ENCODE assay signal across 13 cellular contexts in the genomic region with DNA sequence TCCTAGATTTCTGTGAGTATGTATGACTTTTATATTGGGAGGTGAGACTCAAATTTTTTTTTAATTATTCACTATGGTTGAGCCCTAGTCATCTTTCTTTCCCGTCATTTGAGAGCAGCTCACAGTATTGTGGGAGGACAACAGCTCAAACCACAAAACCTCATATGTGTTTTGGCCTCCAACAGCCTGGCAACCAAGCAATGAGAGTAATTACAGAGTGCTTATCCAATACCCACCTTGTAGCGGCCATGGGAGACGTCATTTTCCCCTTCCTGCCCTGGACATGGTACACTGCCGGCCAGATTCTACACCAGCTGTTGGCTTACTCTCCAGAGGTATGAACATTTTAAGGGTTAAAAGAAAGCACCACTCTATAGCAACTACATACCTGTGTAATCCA. TPM values are rescaled to one million over a fixed set of nuclear protein-coding genes. Genes with fewer than 3 reads are reported as not detected.
A peak's percentile ranks its signal among the peaks of the same experiment; 100 is the strongest.
DNase-seq lines count a peak whose midpoint lies in the region; ATAC-seq and TF ChIP-seq lines count a peak whose summit lies in the region.
"Had no signal": no experiment of that assay in that cellular context is flagged by ENCODE, and none has a peak within 500 bp of the region (broad histone marks: within the 10 kb centered on the region; RNA-seq: fewer than 3 reads in every experiment).

No MANE protein-coding gene starts in this region.

- H3K27ac ChIP-seq in dorsolateral prefrontal cortex (peak overlapping the region in 28 of 59 donors; percentile 1 to 86 (median 29)), WERI-Rb-1 (no peak overlapping the region)
- H3K27ac ChIP-seq: 22Rv1, tibial artery had no signal

- H3K9me3 ChIP-seq in skeletal muscle satellite cell (replicated peaks; ENCODE audit: low read length), result no peaks in the 10 kb centered on the region
- H3K9me3 ChIP-seq in WERI-Rb-1 (ENCODE audit: severe bottlenecking), result no peaks in the 10 kb centered on the region
- H3K9me3 ChIP-seq: tibial artery had no signal

- no peak overlapping the region for H3K9ac ChIP-seq in skeletal muscle satellite cell (ENCODE audit: low read depth, low read length)

- DNase-seq in DMS 273 (lab: John Stamatoyannopoulos, UW; ENCODE audit: unreplicated experiment) (peak; percentile 52), DMS 273 treated with DMSO at 0.1 percent for 48 hours (lab: John Stamatoyannopoulos, UW) (no peak), NCI-H226 (peak; percentile 95), epithelial cell of esophagus (ENCODE audit: low read depth) (peak; percentile 71), dorsolateral prefrontal cortex (no peak), WERI-Rb-1 (no peak)
- DNase-seq: hypothalamus; NCI-H146; stimulated activated CD4-positive, alpha-beta T cell treated with anti-CD3 and anti-CD28 coated beads, Interleukin-1b, Interleukin-23, amount 100 ng/mL, for 48 hours; tibial artery had no signal

- no peaks in the 10 kb centered on the region for H3K36me3 ChIP-seq in skeletal muscle satellite cell (ENCODE audit: insufficient read depth, low read length)
- no peaks in the 10 kb centered on the region for H3K36me3 ChIP-seq in WERI-Rb-1
- H3K36me3 ChIP-seq: tibial artery had no signal

- TF ChIP-seq CTCF in epithelial cell of esophagus (IDR thresholded peaks at IDR 0.05; ENCODE audit: insufficient read depth, low read depth, low read length, missing control alignments), result no peak
- TF ChIP-seq CTCF in dorsolateral prefrontal cortex (IDR thresholded peaks at IDR 0.05 in 54 of 56, conservative IDR thresholded peaks at IDR 0.05 in 2 of 56; ENCODE audit: low read depth in 1 of 56, partially characterized antibody in 56 of 56), result no peak
- TF ChIP-seq CTCF in WERI-Rb-1 (IDR thresholded peaks at IDR 0.05; ENCODE audit: low read depth, low read length), result no peak

- peak overlapping the region; percentile 13 for H3K4me2 ChIP-seq in skeletal muscle satellite cell (ENCODE audit: low read length)

- H3K4me1 ChIP-seq in skeletal muscle satellite cell (ENCODE audit: control insufficient read depth, insufficient read depth, low read length), result peaks cover 18% of the 10 kb centered on the region
- H3K4me1 ChIP-seq: tibial artery had no signal

- H3K27me3 ChIP-seq in skeletal muscle satellite cell (ENCODE audit: control insufficient read depth, insufficient read depth, low read length) (no peaks in the 10 kb centered on the region), dorsolateral prefrontal cortex (no peaks in the 10 kb centered on the region), WERI-Rb-1 (ENCODE audit: insufficient read depth, low read depth, severe bottlenecking) (no peaks in the 10 kb centered on the region)
- H3K27me3 ChIP-seq: tibial artery had no signal

- H3K4me3 ChIP-seq in epithelial cell of esophagus (ENCODE audit: low read length) (no peak overlapping the region), skeletal muscle satellite cell (ENCODE audit: low read length) (no peak overlapping the region), dorsolateral prefrontal cortex (no peak overlapping the region), WERI-Rb-1 (ENCODE audit: low read depth, low read length) (no peak overlapping the region)
- H3K4me3 ChIP-seq: tibial artery had no signal

- intact Hi-C loops in dorsolateral prefrontal cortex (cut with DNase I), result no loop called here

- ATAC-seq in HG03342 (IDR thresholded peaks at IDR 0.05; ENCODE audit: unreplicated experiment), result no peak

RNA-seq across cellular contexts. Expression of a gene that starts 49.1 kb away (rescaled TPM):
- total RNA-seq in skeletal muscle satellite cell (2012; rRNA removed), result 12.2 and 23.6 TPM in 2 replicates
- 100 to 1,000 TPM; 113 to 236 (median 152) TPM for total RNA-seq in dorsolateral prefrontal cortex

RNA-seq across cellular contexts. Expression of a gene that starts 49.4 kb away (rescaled TPM):
- 21.4 and 33.5 TPM in 2 replicates for total RNA-seq in skeletal muscle satellite cell (2012; rRNA removed)
- 10 to 100 TPM; 14.7 to 33.1 (median 22.0) TPM for total RNA-seq in dorsolateral prefrontal cortex

Comparison
In these comparisons a context has a peak if more than half of its experiments do, and no peak if none do; other contexts are left out.
1. DNase-seq: peak in DMS 273 (single experiment), NCI-H226 (single experiment) and epithelial cell of esophagus (single experiment); none in DMS 273 treated with DMSO at 0.1 percent for 48 hours (single experiment), dorsolateral prefrontal cortex (0 of 10) and WERI-Rb-1 (single experiment).